Comparison of ENCODE assay signal across 22 cellular contexts in genomic region chr7:105209433-105209832, GRCh38.
DNase-seq lines count a peak whose midpoint lies in the region; ATAC-seq and TF ChIP-seq lines count a peak whose summit lies in the region.
"Had no signal": no experiment of that assay in that cellular context is flagged by ENCODE, and none has a peak within 500 bp of the region (broad histone marks: within the 10 kb centered on the region; RNA-seq: fewer than 3 reads in every experiment).

No MANE protein-coding gene starts in this region.

- no peak for ATAC-seq in HG02852 (IDR thresholded peaks at IDR 0.05; ENCODE audit: unreplicated experiment)
- ATAC-seq in HG03521 (IDR thresholded peaks at IDR 0.05; ENCODE audit: unreplicated experiment) = no peak

- no peak for TF ChIP-seq CTCF in KMS-11 (conservative IDR thresholded peaks at IDR 0.05; ENCODE audit: low read depth, low read length)
- TF ChIP-seq CTCF in neural crest cell (conservative IDR thresholded peaks at IDR 0.05) = no peak

- H3K4me3 Mint-ChIP-seq in T-helper 1 cell treated with Interleukin-12 subunit alpha and Interleukin-12 subunit beta and Interleukin-4 antibody, amounts not matched to agents 30 μg/mL and 1 μg/mL, for 36 hours = peak overlapping the region; percentile 70
- no peak overlapping the region for H3K4me3 Mint-ChIP-seq in neural crest cell
- H3K4me3 Mint-ChIP-seq: HFFc6 had no signal

- peaks cover 49% of the 10 kb centered on the region for H3K4me1 Mint-ChIP-seq in T-helper 1 cell treated with Interleukin-12 subunit alpha and Interleukin-12 subunit beta and Interleukin-4 antibody, amounts not matched to agents 30 μg/mL and 1 μg/mL, for 36 hours (ENCODE audit: low read depth)
- peaks cover 36% of the 10 kb centered on the region for H3K4me1 Mint-ChIP-seq in neural crest cell

- peak overlapping the region; percentile 1 for H3K27ac Mint-ChIP-seq in T-helper 1 cell treated with Interleukin-12 subunit alpha and Interleukin-12 subunit beta and Interleukin-4 antibody, amounts not matched to agents 30 μg/mL and 1 μg/mL, for 36 hours
- peak overlapping the region; percentile 39 for H3K27ac Mint-ChIP-seq in neural crest cell (ENCODE audit: unreplicated experiment)
- H3K27ac Mint-ChIP-seq: HFFc6 had no signal

- H3K36me3 Mint-ChIP-seq in T-helper 1 cell treated with Interleukin-12 subunit alpha and Interleukin-12 subunit beta and Interleukin-4 antibody, amounts not matched to agents 30 μg/mL and 1 μg/mL, for 36 hours (ENCODE audit: low read depth) = peaks cover 3% of the 10 kb centered on the region
- H3K36me3 Mint-ChIP-seq in neural crest cell (ENCODE audit: low read depth) = no peaks in the 10 kb centered on the region

- H3K27ac ChIP-seq in KMS-11 = no peak overlapping the region
- peak overlapping the region; percentile 14 for H3K27ac ChIP-seq in caudate nucleus (ENCODE audit: low read depth, low read length)
- H3K27ac ChIP-seq: 22Rv1; BLaER1 treated with 17β-estradiol and CSF1 and Interleukin-3, amounts not matched to agents 10 nM and 100 nM; esophagus muscularis mucosa; RWPE1; sigmoid colon had no signal

- DNase-seq in T-helper 1 cell = no peak
- DNase-seq in caudate nucleus (lab: John Stamatoyannopoulos, UW) = no peak
- no peak for DNase-seq in neural crest cell (ENCODE audit: low read depth, low spot score)
- DNase-seq in GOT3 (lab: John Stamatoyannopoulos, UW) = no peak
- DNase-seq: activated effector memory CD4-positive, alpha-beta T cell treated with anti-CD3 and anti-CD28 coated beads, Interleukin-2, amount 50 U/mL, for 16 hours; DMS79 treated with DMSO at 0.1 percent for 48 hours; HFFc6; MG63; NCI-H1694; NCI-H345; occipital lobe; sigmoid colon; transverse colon had no signal

- H2AFZ ChIP-seq in KMS-11 (ENCODE audit: low read depth) = no peak overlapping the region

- H3K4me2 ChIP-seq in KMS-11 = peak overlapping the region; percentile 23
- H3K4me2 ChIP-seq: BLaER1 treated with 17β-estradiol and CSF1 and Interleukin-3, amounts not matched to agents 10 nM and 100 nM had no signal

- no peak overlapping the region for H3K4me3 ChIP-seq in KMS-11 (IDR thresholded peaks at IDR 0.05; ENCODE audit: insufficient read depth, low read depth, low read length)
- H3K4me3 ChIP-seq: BLaER1 treated with 17β-estradiol and CSF1 and Interleukin-3, amounts not matched to agents 10 nM and 100 nM; esophagus muscularis mucosa; lung; MG63; sigmoid colon; transverse colon had no signal

- peaks cover 81% of the 10 kb centered on the region for H3K4me1 ChIP-seq in KMS-11 (ENCODE audit: low read depth, poor library complexity, severe bottlenecking)

- no peaks in the 10 kb centered on the region for H3K27me3 Mint-ChIP-seq in T-helper 1 cell treated with Interleukin-12 subunit alpha and Interleukin-12 subunit beta and Interleukin-4 antibody, amounts not matched to agents 30 μg/mL and 1 μg/mL, for 36 hours (ENCODE audit: low read depth)
- H3K27me3 Mint-ChIP-seq in neural crest cell (ENCODE audit: low read depth) = no peaks in the 10 kb centered on the region

- no peak overlapping the region for H3K9ac ChIP-seq in KMS-11
- H3K9ac ChIP-seq: BLaER1 treated with 17β-estradiol and CSF1 and Interleukin-3, amounts not matched to agents 10 nM and 100 nM had no signal

- H3K9me3 Mint-ChIP-seq in T-helper 1 cell treated with Interleukin-12 subunit alpha and Interleukin-12 subunit beta and Interleukin-4 antibody, amounts not matched to agents 30 μg/mL and 1 μg/mL, for 36 hours = no peaks in the 10 kb centered on the region
- peaks cover 3% of the 10 kb centered on the region for H3K9me3 Mint-ChIP-seq in neural crest cell
- H3K9me3 Mint-ChIP-seq: HFFc6 had no signal

- H3K79me2 ChIP-seq in KMS-11 (ENCODE audit: insufficient read depth, low read depth) = peaks cover 77% of the 10 kb centered on the region

- no peaks in the 10 kb centered on the region for H3K36me3 ChIP-seq in KMS-11 (ENCODE audit: insufficient read depth)
- H3K36me3 ChIP-seq: esophagus muscularis mucosa, MG63, sigmoid colon, transverse colon had no signal

- no peaks in the 10 kb centered on the region for H3K27me3 ChIP-seq in KMS-11 (ENCODE audit: insufficient read depth, low read depth)
- H3K27me3 ChIP-seq: BLaER1 treated with 17β-estradiol and CSF1 and Interleukin-3, amounts not matched to agents 10 nM and 100 nM; esophagus muscularis mucosa; MG63; sigmoid colon; transverse colon had no signal

- peaks cover 19% of the 10 kb centered on the region; the same call in 1 of the 2 replicates for H4K20me1 ChIP-seq in KMS-11 (ENCODE audit: insufficient read depth)
